1 cellular context compared by ENCODE assay signal in genomic region chr2:227420063-227421052, GRCh38.
TF ChIP-seq lines count a peak whose summit lies in the region.

No MANE protein-coding gene starts in this region.

TF ChIP-seq in GM23338, 12 proteins besides CTCF, POLR2A, EP300 and RAD21 (continued from another document):
- TF ChIP-seq ZNF462 (CRISPR knock-in tag; IDR thresholded peaks at IDR 0.05) (no peak), NANOG (IDR thresholded peaks at IDR 0.05; ENCODE audit: borderline replicate concordance) (no peak), ZNF114 (CRISPR knock-in tag; IDR thresholded peaks at IDR 0.05) (no peak), EZH2phosphoT487 (IDR thresholded peaks at IDR 0.05; ENCODE audit: unreplicated experiment) (no peak)
- TF ChIP-seq, protein P1, sequence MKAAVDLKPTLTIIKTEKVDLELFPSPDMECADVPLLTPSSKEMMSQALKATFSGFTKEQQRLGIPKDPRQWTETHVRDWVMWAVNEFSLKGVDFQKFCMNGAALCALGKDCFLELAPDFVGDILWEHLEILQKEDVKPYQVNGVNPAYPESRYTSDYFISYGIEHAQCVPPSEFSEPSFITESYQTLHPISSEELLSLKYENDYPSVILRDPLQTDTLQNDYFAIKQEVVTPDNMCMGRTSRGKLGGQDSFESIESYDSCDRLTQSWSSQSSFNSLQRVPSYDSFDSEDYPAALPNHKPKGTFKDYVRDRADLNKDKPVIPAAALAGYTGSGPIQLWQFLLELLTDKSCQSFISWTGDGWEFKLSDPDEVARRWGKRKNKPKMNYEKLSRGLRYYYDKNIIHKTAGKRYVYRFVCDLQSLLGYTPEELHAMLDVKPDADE (IDR thresholded peaks at IDR 0.05) = no peak
TF ChIP-seq in GM23338: peak in this region for 0.
